Comparison of ENCODE assay signal across 8 cellular contexts in genomic region chr10:3805791-3806381, GRCh38. TPM values are rescaled to one million over a fixed set of nuclear protein-coding genes. Genes with fewer than 3 reads are reported as not detected.
DNase-seq lines count a peak whose midpoint lies in the region; ATAC-seq and TF ChIP-seq lines count a peak whose summit lies in the region.
"Had no signal": no experiment of that assay in that cellular context is flagged by ENCODE, and none has a peak within 500 bp of the region (broad histone marks: within the 10 kb centered on the region; RNA-seq: fewer than 3 reads in every experiment).

No MANE protein-coding gene starts in this region.

- peaks cover 72% of the 10 kb centered on the region for H3K4me1 ChIP-seq in PC-3 (ENCODE audit: insufficient read depth, low read length)

- DNase-seq in PC-3 = peak; percentile 77
- DNase-seq in activated gamma-delta T cell treated with anti-CD3 and anti-CD28 coated beads, Interleukin-2, amount 50 U/mL, for 16 hours (ENCODE audit: low read depth) = peak; percentile 33
- no peak for DNase-seq in glutamatergic neuron

- BruUV-seq in PC-3 (replicated peaks; lab: Mats Ljungman, UMichigan) = TSS peak; percentile 63

- H3K27me3 ChIP-seq in PC-3 (ENCODE audit: low read length) = no peaks in the 10 kb centered on the region
- H3K27me3 ChIP-seq: cardiac muscle cell had no signal

- POLR2A ChIA-PET in PC-3 (lab: Charles Lee; ENCODE audit: unreplicated experiment) = interaction anchor here (0.5 to 2.4 kb wide), 6 partner anchors 21 to 959 kb away, joined by 3 to 11 read pairs (median 4); partner anchors contain the start of gene KLF6

- no peak overlapping the region for H2AFZ ChIP-seq in PC-3 (ENCODE audit: low read length)

- intact Hi-C loops in PC-3 (cut with micrococcal nuclease) = loop anchor here (1.0 to 10.0 kb wide), 5 partner anchors 21 to 965 kb away; partner anchors contain the start of gene KLF6

- H3K9me2 ChIP-seq in PC-3 (replicated peaks; ENCODE audit: low read length) = no peaks in the 10 kb centered on the region

- H3K36me3 ChIP-seq in PC-3 (ENCODE audit: low read depth, low read length) = no peaks in the 10 kb centered on the region
- H3K36me3 ChIP-seq: cardiac muscle cell had no signal

- peak overlapping the region; percentile 54; the same call in 1 of the 2 replicates for H3K4me3 ChIP-seq in PC-3 (ENCODE audit: low read length)
- H3K4me3 ChIP-seq: cardiac muscle cell had no signal

- no peaks in the 10 kb centered on the region for H3K36me3 Mint-ChIP-seq in glutamatergic neuron (ENCODE audit: unreplicated experiment)
- no peaks in the 10 kb centered on the region for H3K36me3 Mint-ChIP-seq in stimulated activated memory B cell treated with anti-CD40 and anti-IgM and Interleukin-4, amounts not matched to agents 10 μg/mL and 1 μg/mL and 100 μg/mL, for 72 hours

- H3K4me2 ChIP-seq in PC-3 (ENCODE audit: low read length) = peak overlapping the region; percentile 87

- H3K4me3 Mint-ChIP-seq in glutamatergic neuron (ENCODE audit: unreplicated experiment) = peak overlapping the region; percentile 22
- H3K4me3 Mint-ChIP-seq in stimulated activated memory B cell treated with anti-CD40 and anti-IgM and Interleukin-4, amounts not matched to agents 10 μg/mL and 1 μg/mL and 100 μg/mL, for 72 hours = peak overlapping the region; percentile 41

- H4K20me1 ChIP-seq in PC-3 (ENCODE audit: low read length) = no peaks in the 10 kb centered on the region

- H3K9me3 Mint-ChIP-seq in glutamatergic neuron (ENCODE audit: unreplicated experiment) = peaks cover 3% of the 10 kb centered on the region
- H3K9me3 Mint-ChIP-seq in stimulated activated memory B cell treated with anti-CD40 and anti-IgM and Interleukin-4, amounts not matched to agents 10 μg/mL and 1 μg/mL and 100 μg/mL, for 72 hours = no peaks in the 10 kb centered on the region

- H3K4me1 Mint-ChIP-seq in glutamatergic neuron (ENCODE audit: low read depth, unreplicated experiment) = peaks cover 34% of the 10 kb centered on the region
- peaks cover 64% of the 10 kb centered on the region for H3K4me1 Mint-ChIP-seq in stimulated activated memory B cell treated with anti-CD40 and anti-IgM and Interleukin-4, amounts not matched to agents 10 μg/mL and 1 μg/mL and 100 μg/mL, for 72 hours

- peak overlapping the region; percentile 99 for H3K9ac ChIP-seq in PC-3 (ENCODE audit: low read length)

- TF ChIP-seq CTCF in PC-3 (conservative IDR thresholded peaks at IDR 0.05; ENCODE audit: low read depth, low read length) (no peak), glutamatergic neuron (IDR thresholded peaks at IDR 0.05; ENCODE audit: partially characterized antibody, unreplicated experiment) (no peak)

- no peaks in the 10 kb centered on the region for H3K9me3 ChIP-seq in PC-3 (ENCODE audit: low read length)

- peak overlapping the region; percentile 100 for H3K27ac ChIP-seq in PC-3 (ENCODE audit: low read length)
- H3K27ac ChIP-seq: cardiac muscle cell had no signal

- peaks cover 3% of the 10 kb centered on the region for H3F3A ChIP-seq in PC-3 (ENCODE audit: low read length, unreplicated experiment)

- CTCF ChIA-PET in PC-3 (lab: Charles Lee) = no interaction called here

- peaks cover 6% of the 10 kb centered on the region; the same call in 1 of the 2 replicates for H3K79me2 ChIP-seq in PC-3 (ENCODE audit: low read length)

- ATAC-seq in GM19035 (IDR thresholded peaks at IDR 0.05; ENCODE audit: unreplicated experiment) = peak; percentile 37
- ATAC-seq in HG03064 (IDR thresholded peaks at IDR 0.05; ENCODE audit: low read depth, unreplicated experiment) = peak; percentile 29
- peak; percentile 29 for ATAC-seq in PC-3
- peak; percentile 57 for ATAC-seq in stimulated activated memory B cell treated with anti-CD40 and anti-IgM and Interleukin-4, amounts not matched to agents 10 μg/mL and 1 μg/mL and 100 μg/mL, for 72 hours
- ATAC-seq in GM18870 (IDR thresholded peaks at IDR 0.05; ENCODE audit: unreplicated experiment) = no peak

- peaks cover 4% of the 10 kb centered on the region for H3K27me3 Mint-ChIP-seq in glutamatergic neuron (ENCODE audit: unreplicated experiment)
- H3K27me3 Mint-ChIP-seq in stimulated activated memory B cell treated with anti-CD40 and anti-IgM and Interleukin-4, amounts not matched to agents 10 μg/mL and 1 μg/mL and 100 μg/mL, for 72 hours = no peaks in the 10 kb centered on the region

- H3K27ac Mint-ChIP-seq in glutamatergic neuron (ENCODE audit: unreplicated experiment) = peak overlapping the region; percentile 89
- no peak overlapping the region for H3K27ac Mint-ChIP-seq in stimulated activated memory B cell treated with anti-CD40 and anti-IgM and Interleukin-4, amounts not matched to agents 10 μg/mL and 1 μg/mL and 100 μg/mL, for 72 hours

RNA-seq across cellular contexts. Expression of gene KLF6, which starts 20.9 kb away (rescaled TPM):
- total RNA-seq in PC-3 (2014; rRNA removed) (94.5 and 112 TPM in 2 replicates), glutamatergic neuron (ENCODE audit: unreplicated experiment) (88.6 TPM)
